Comparison of ENCODE assay signal across 32 cellular contexts in genomic region chr6:162846723-162847122, GRCh38.
"Had no signal": no experiment of that assay in that cellular context is flagged by ENCODE, and none has a peak within 500 bp of the region (broad histone marks: within the 10 kb centered on the region; RNA-seq: fewer than 3 reads in every experiment).

No MANE protein-coding gene starts in this region.

- H3K27ac ChIP-seq: adrenal gland, Peyer's patch, SJSA1 had no signal

- H3K9ac ChIP-seq: SK-N-SH had no signal

- H3K9me3 Mint-ChIP-seq: activated naive CD4-positive, alpha-beta T cell treated with anti-CD3 and anti-CD28 coated beads for 36 hours; T-helper 1 cell treated with Interleukin-12 subunit alpha and Interleukin-12 subunit beta and Interleukin-4 antibody, amounts not matched to agents 30 μg/mL and 1 μg/mL, for 36 hours; T-helper 2 cell treated with Interferon-gamma antibody and Interleukin-4, amounts not matched to agents 5 μg/mL and 100 μg/mL, for 36 hours had no signal

- H3K4me1 Mint-ChIP-seq: activated CD4-positive, alpha-beta T cell treated with anti-CD3 and anti-CD28 coated beads for 36 hours; activated CD4-positive, alpha-beta T cell treated with anti-CD3 and anti-CD28 coated beads, Interleukin-2, amount 10 ng/mL, durations not matched to agents 7 days and 5 days had no signal

- FAIRE-seq: bronchial epithelial cell, TTC549 had no signal

- H3K4me3 ChIP-seq: adrenal gland, Peyer's patch, SJSA1 had no signal

- H3K36me3 ChIP-seq: adrenal gland, Peyer's patch, SJSA1 had no signal

- H3K27me3 ChIP-seq: adrenal gland, Peyer's patch, SJSA1 had no signal

- ATAC-seq: activated CD4-positive, alpha-beta T cell treated with anti-CD3 and anti-CD28 coated beads for 36 hours; activated CD4-positive, CD25-positive, alpha-beta regulatory T cell treated with anti-CD3 and anti-CD28 coated beads, Interleukin-2, amount 50 U/mL, for 24 hours; activated CD8-positive, alpha-beta T cell treated with anti-CD3 and anti-CD28 coated beads, Interleukin-2, amount 10 ng/mL, durations not matched to agents 7 days and 5 days; activated naive CD4-positive, alpha-beta T cell treated with anti-CD3 and anti-CD28 coated beads, Interleukin-2, amount 50 U/mL, for 72 hours; PC-3 had no signal

- H3K9me3 ChIP-seq: adrenal gland, Peyer's patch, SJSA1, SK-N-SH had no signal

- H3K4me3 Mint-ChIP-seq: activated CD4-positive, alpha-beta T cell treated with anti-CD3 and anti-CD28 coated beads for 36 hours; activated CD4-positive, alpha-beta T cell treated with anti-CD3 and anti-CD28 coated beads, Interleukin-2, amount 10 ng/mL, durations not matched to agents 7 days and 5 days; activated CD8-positive, alpha-beta T cell treated with anti-CD3 and anti-CD28 coated beads, Interleukin-2, amount 10 ng/mL, durations not matched to agents 7 days and 5 days; activated naive CD4-positive, alpha-beta T cell treated with anti-CD3 and anti-CD28 coated beads for 36 hours; activated T-cell treated with anti-CD3 and anti-CD28 coated beads, Interleukin-2, amount 50 U/mL, for 24 hours; brain; T-helper 1 cell treated with Interleukin-12 subunit alpha and Interleukin-12 subunit beta and Interleukin-4 antibody, amounts not matched to agents 30 μg/mL and 1 μg/mL, for 36 hours; T-helper 2 cell treated with Interferon-gamma antibody and Interleukin-4, amounts not matched to agents 5 μg/mL and 100 μg/mL, for 36 hours had no signal

- H3K4me2 ChIP-seq: SK-N-SH had no signal

- H3K4me1 ChIP-seq: adrenal gland, Peyer's patch, SJSA1 had no signal

- DNase-seq: activated CD4-positive, alpha-beta T cell treated with anti-CD3 and anti-CD28 coated beads for 36 hours; activated CD4-positive, alpha-beta T cell treated with anti-CD3 and anti-CD28 coated beads, Interleukin-2, amount 10 ng/mL, durations not matched to agents 7 days and 5 days; activated CD4-positive, alpha-beta T cell treated with anti-CD3 and anti-CD28 coated beads, Interleukin-2, amount 50 U/mL, for 48 hours; activated CD8-positive, alpha-beta T cell treated with anti-CD3 and anti-CD28 coated beads, Interleukin-2, amount 10 ng/mL, durations not matched to agents 7 days and 5 days; activated gamma-delta T cell treated with Interleukin-2 at 50 U/mL for 16 hours; activated naive CD4-positive, alpha-beta T cell treated with anti-CD3 and anti-CD28 coated beads for 36 hours; activated T-cell treated with anti-CD3 and anti-CD28 coated beads, Interleukin-2, amount 50 U/mL, for 24 hours; adrenal gland; central memory CD4-positive, alpha-beta T cell; Karpas-422; NCI-H1105; NCI-H1417 treated with DMSO at 0.1 percent for 48 hours; NCI-H187 treated with DMSO at 0.1 percent for 48 hours; NCI-H2081; NCI-H2171 treated with DMSO at 0.1 percent for 48 hours; NCI-H2227 treated with DMSO at 0.1 percent for 48 hours; NCI-H524 treated with DMSO at 0.1 percent for 48 hours; NCI-H748 treated with DMSO at 0.1 percent for 48 hours; NK-92 treated with Interleukin-12 subunit alpha and Interleukin-12 subunit beta, amount 100 ng/mL, for 24 hours; PC-3; Peyer's patch; RPMI8226; SHP77 treated with DMSO at 0.1 percent for 48 hours; SK-N-SH had no signal

- H3K27ac Mint-ChIP-seq: activated CD4-positive, alpha-beta T cell treated with anti-CD3 and anti-CD28 coated beads for 36 hours; activated CD4-positive, alpha-beta T cell treated with anti-CD3 and anti-CD28 coated beads, Interleukin-2, amount 10 ng/mL, durations not matched to agents 7 days and 5 days; activated CD8-positive, alpha-beta T cell treated with anti-CD3 and anti-CD28 coated beads, Interleukin-2, amount 10 ng/mL, durations not matched to agents 7 days and 5 days; activated naive CD4-positive, alpha-beta T cell treated with anti-CD3 and anti-CD28 coated beads for 36 hours; activated naive CD4-positive, alpha-beta T cell treated with anti-CD3 and anti-CD28 coated beads, Interleukin-2, amount 50 U/mL, for 72 hours; activated T-cell treated with anti-CD3 and anti-CD28 coated beads, Interleukin-2, amount 50 U/mL, for 24 hours; T-helper 1 cell treated with Interleukin-12 subunit alpha and Interleukin-12 subunit beta and Interleukin-4 antibody, amounts not matched to agents 30 μg/mL and 1 μg/mL, for 36 hours; T-helper 2 cell treated with Interferon-gamma antibody and Interleukin-4, amounts not matched to agents 5 μg/mL and 100 μg/mL, for 36 hours had no signal
